In genomic region chr9:136534396-136534795, GRCh38 we compare ENCODE assay signal across 1 cellular context.
TF ChIP-seq lines count a peak whose summit lies in the region.

No MANE protein-coding gene starts in this region.

TF ChIP-seq in HepG2, 621 proteins besides CTCF, POLR2A, EP300 and RAD21 (continued from another document):
- TF ChIP-seq ZBED4 (CRISPR knock-in tag; IDR thresholded peaks at IDR 0.05; ENCODE audit: borderline replicate concordance) = no peak
